In genomic region chr3:50226888-50227389, GRCh38 we compare ENCODE assay signal across 1 cellular context.
TF ChIP-seq lines count a peak whose summit lies in the region.

No MANE protein-coding gene starts in this region.

TF ChIP-seq in endothelial cell of umbilical vein, 7 proteins besides CTCF, POLR2A, EP300 and RAD21:
- TF ChIP-seq POLR2AphosphoS5 (IDR thresholded peaks at IDR 0.05; ENCODE audit: insufficient read depth, low read depth, low read length) (no peak), EZH2 (IDR thresholded peaks at IDR 0.05; ENCODE audit: borderline replicate concordance, low read depth, low read length, severe bottlenecking) (no peak), MAX (IDR thresholded peaks at IDR 0.05; ENCODE audit: insufficient read depth, insufficient read length) (no peak), JUN (IDR thresholded peaks at IDR 0.05; ENCODE audit: borderline replicate concordance, insufficient read depth, insufficient read length, low read depth) (no peak), GATA2 (IDR thresholded peaks at IDR 0.05; ENCODE audit: insufficient read depth, insufficient read length, low read depth, low read length) (no peak), FOS (IDR thresholded peaks at IDR 0.05; ENCODE audit: borderline replicate concordance, insufficient read depth, low read length) (no peak), MYC (IDR thresholded peaks at IDR 0.05; ENCODE audit: low read depth, low read length) (no peak)
